ENCODE assay signal across 10 cellular contexts in genomic region chr11:48103621-48104561, GRCh38.
A peak's percentile ranks its signal among the peaks of the same experiment; 100 is the strongest.
DNase-seq lines count a peak whose midpoint lies in the region; ATAC-seq and TF ChIP-seq lines count a peak whose summit lies in the region.
"Had no signal": no experiment of that assay in that cellular context is flagged by ENCODE, and none has a peak within 500 bp of the region (broad histone marks: within the 10 kb centered on the region; RNA-seq: fewer than 3 reads in every experiment).

No MANE protein-coding gene starts in this region.

- H3K27me3 Mint-ChIP-seq in activated CD8-positive, alpha-beta memory T cell treated with anti-CD3 and anti-CD28 coated beads, Interleukin-2, amount 10 ng/mL, durations not matched to agents 7 days and 5 days, result no peaks in the 10 kb centered on the region
- H3K27me3 Mint-ChIP-seq in activated B cell treated with CpG ODN at 0.5 μM for 24 hours, result no peaks in the 10 kb centered on the region

- H3K36me3 Mint-ChIP-seq in activated CD8-positive, alpha-beta memory T cell treated with anti-CD3 and anti-CD28 coated beads, Interleukin-2, amount 10 ng/mL, durations not matched to agents 7 days and 5 days, result peaks cover 1% of the 10 kb centered on the region
- no peaks in the 10 kb centered on the region for H3K36me3 Mint-ChIP-seq in activated B cell treated with CpG ODN at 0.5 μM for 24 hours (ENCODE audit: low read depth)
- H3K36me3 Mint-ChIP-seq: CD8-positive, alpha-beta T cell had no signal

- H3K4me1 Mint-ChIP-seq in activated CD8-positive, alpha-beta memory T cell treated with anti-CD3 and anti-CD28 coated beads, Interleukin-2, amount 10 ng/mL, durations not matched to agents 7 days and 5 days, result peaks cover 55% of the 10 kb centered on the region
- H3K4me1 Mint-ChIP-seq in activated B cell treated with CpG ODN at 0.5 μM for 24 hours, result peaks cover 81% of the 10 kb centered on the region

- H3K27ac ChIP-seq in temporal lobe (ENCODE audit: low read depth, low read length), result peak overlapping the region; percentile 99

- no peak overlapping the region for H3K4me3 Mint-ChIP-seq in activated CD8-positive, alpha-beta memory T cell treated with anti-CD3 and anti-CD28 coated beads, Interleukin-2, amount 10 ng/mL, durations not matched to agents 7 days and 5 days
- no peak overlapping the region for H3K4me3 Mint-ChIP-seq in activated B cell treated with CpG ODN at 0.5 μM for 24 hours
- H3K4me3 Mint-ChIP-seq: CD8-positive, alpha-beta T cell had no signal

- no peaks in the 10 kb centered on the region for H3K9me3 Mint-ChIP-seq in activated CD8-positive, alpha-beta memory T cell treated with anti-CD3 and anti-CD28 coated beads, Interleukin-2, amount 10 ng/mL, durations not matched to agents 7 days and 5 days (ENCODE audit: low read depth)
- no peaks in the 10 kb centered on the region for H3K9me3 Mint-ChIP-seq in activated B cell treated with CpG ODN at 0.5 μM for 24 hours
- H3K9me3 Mint-ChIP-seq: CD8-positive, alpha-beta T cell; IgD-negative memory B cell had no signal

- peak; percentile 26 for DNase-seq in activated CD8-positive, alpha-beta memory T cell treated with anti-CD3 and anti-CD28 coated beads, Interleukin-2, amount 10 ng/mL, durations not matched to agents 7 days and 5 days
- DNase-seq in activated CD8-positive, alpha-beta memory T cell treated with anti-CD3 and anti-CD28 coated beads, Interleukin-2, amount 50 U/mL, for 48 hours, result no peak
- DNase-seq in activated B cell treated with CpG ODN at 0.5 μM for 24 hours (no peak), kidney tubule cell (ENCODE audit: low spot score) (peak; percentile 81), hepatic stellate cell (ENCODE audit: low spot score) (no peak), DMS53 treated with DMSO at 0.1 percent for 48 hours (lab: John Stamatoyannopoulos, UW; ENCODE audit: unreplicated experiment) (no peak)

- CTCF ChIA-PET in activated CD8-positive, alpha-beta memory T cell treated with anti-CD3 and anti-CD28 coated beads, Interleukin-2, amount 10 ng/mL, durations not matched to agents 7 days and 5 days (lab: Charles Lee), result interaction anchor here (0.6 to 13.6 kb wide), 3 partner anchors 47 to 168 kb away, joined by 3 to 226 read pairs (median 65); no protein-coding TSS in a partner anchor
- CTCF ChIA-PET in activated B cell treated with CpG ODN at 0.5 μM for 24 hours (lab: Charles Lee), result interaction anchor here (0.7 to 8.6 kb wide), 2 partner anchors 84 to 169 kb away, joined by 4 to 159 read pairs; no protein-coding TSS in a partner anchor

- H3K27ac Mint-ChIP-seq in activated CD8-positive, alpha-beta memory T cell treated with anti-CD3 and anti-CD28 coated beads, Interleukin-2, amount 10 ng/mL, durations not matched to agents 7 days and 5 days, result peak overlapping the region; percentile 16
- peak overlapping the region; percentile 68 for H3K27ac Mint-ChIP-seq in activated B cell treated with CpG ODN at 0.5 μM for 24 hours

- POLR2A ChIA-PET in activated B cell treated with CpG ODN at 0.5 μM for 24 hours (lab: Charles Lee), result interaction anchor here (0.5 to 0.7 kb wide), 2 partner anchors 45 to 248 kb away, joined by 4 to 5 read pairs; no protein-coding TSS in a partner anchor

- intact Hi-C loops in activated B cell treated with CpG ODN at 0.5 μM for 24 hours (cut with micrococcal nuclease), result no loop called here

- no peak for TF ChIP-seq CTCF in activated B cell treated with CpG ODN at 0.5 μM for 24 hours (IDR thresholded peaks at IDR 0.05)

- ATAC-seq in activated CD8-positive, alpha-beta memory T cell treated with anti-CD3 and anti-CD28 coated beads, Interleukin-2, amount 10 ng/mL, durations not matched to agents 7 days and 5 days, result no peak
- no peak for ATAC-seq in activated B cell treated with CpG ODN at 0.5 μM for 24 hours (ENCODE audit: low read depth)
- ATAC-seq in GM21825 (IDR thresholded peaks at IDR 0.05; ENCODE audit: unreplicated experiment), result no peak
- ATAC-seq: CD8-positive, alpha-beta T cell had no signal

Comparison
In these comparisons a context has a peak if more than half of its experiments do, and no peak if none do; other contexts are left out.
1. DNase-seq: peak in activated CD8-positive, alpha-beta memory T cell treated with anti-CD3 and anti-CD28 coated beads, Interleukin-2, amount 10 ng/mL, durations not matched to agents 7 days and 5 days (single experiment) and kidney tubule cell (single experiment); none in activated CD8-positive, alpha-beta memory T cell treated with anti-CD3 and anti-CD28 coated beads, Interleukin-2, amount 50 U/mL, for 48 hours (single experiment), activated B cell treated with CpG ODN at 0.5 μM for 24 hours (single experiment), hepatic stellate cell (single experiment) and DMS53 treated with DMSO at 0.1 percent for 48 hours (single experiment).